26 cellular contexts compared by ENCODE assay signal in the genomic region with DNA sequence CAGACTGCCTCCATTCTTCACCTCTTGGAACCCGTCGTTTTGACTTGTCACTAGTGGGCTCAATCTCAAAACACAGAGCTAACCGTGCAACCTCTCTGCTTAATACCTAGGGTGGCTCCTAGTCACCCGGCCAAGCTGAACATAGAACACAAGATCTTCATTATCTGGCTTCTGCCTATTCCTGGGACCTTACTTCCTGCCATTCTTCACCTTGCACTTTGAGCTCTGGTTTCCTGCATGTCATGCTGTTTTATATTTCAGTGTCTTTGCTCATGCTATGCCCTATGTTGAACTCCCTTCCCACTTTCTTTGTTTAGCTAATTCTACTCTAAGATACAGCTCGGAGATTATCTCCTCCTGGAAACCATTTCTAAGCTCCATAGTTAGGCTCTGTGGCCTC. TPM values are rescaled to one million over a fixed set of nuclear protein-coding genes. Genes with fewer than 3 reads are reported as not detected.
DNase-seq lines count a peak whose midpoint lies in the region; ATAC-seq and TF ChIP-seq lines count a peak whose summit lies in the region.
"Had no signal": no experiment of that assay in that cellular context is flagged by ENCODE, and none has a peak within 500 bp of the region (broad histone marks: within the 10 kb centered on the region; RNA-seq: fewer than 3 reads in every experiment).

No MANE protein-coding gene starts in this region.

- H3K4me1 Mint-ChIP-seq in HFFc6 (ENCODE audit: low read depth), result peaks cover 42% of the 10 kb centered on the region

- peak; percentile 94 for ATAC-seq in left colon
- ATAC-seq in upper lobe of left lung (ENCODE audit: low FRiP score in 2 of 2), result no peak
- ATAC-seq in GM19328 (IDR thresholded peaks at IDR 0.05; ENCODE audit: unreplicated experiment), result no peak
- no peak for ATAC-seq in HG02642 (IDR thresholded peaks at IDR 0.05; ENCODE audit: poor library complexity, unreplicated experiment)
- ATAC-seq: activated CD8-positive, alpha-beta T cell treated with anti-CD3 and anti-CD28 coated beads for 36 hours; GM12878; lower lobe of right lung had no signal

- H3K4me1 ChIP-seq in prostate gland (replicated peaks) (peaks cover 2% of the 10 kb centered on the region), upper lobe of left lung (peaks cover 7 to 12% (median 9%) of the 10 kb centered on the region in 4 donors)
- H3K4me1 ChIP-seq: lower lobe of right lung, Peyer's patch, testis had no signal

- H3K36me3 Mint-ChIP-seq in HFFc6 (ENCODE audit: low read depth), result no peaks in the 10 kb centered on the region; the same call in 1 of the 2 replicates

- H3K27me3 Mint-ChIP-seq in HFFc6 (ENCODE audit: insufficient read depth), result no peaks in the 10 kb centered on the region

- H3K27ac Mint-ChIP-seq in HFFc6, result peak overlapping the region; percentile 3; the same call in 1 of the 2 replicates
- H3K27ac Mint-ChIP-seq: activated CD8-positive, alpha-beta T cell treated with anti-CD3 and anti-CD28 coated beads for 36 hours had no signal

- H3K36me3 ChIP-seq in prostate gland (no peaks in the 10 kb centered on the region), upper lobe of left lung (no peaks in the 10 kb centered on the region)
- H3K36me3 ChIP-seq: lower lobe of right lung had no signal

- no peak for TF ChIP-seq CTCF in HFFc6 (IDR thresholded peaks at IDR 0.05)
- TF ChIP-seq CTCF in prostate gland (IDR thresholded peaks at IDR 0.05), result no peak
- TF ChIP-seq CTCF in upper lobe of left lung (IDR thresholded peaks at IDR 0.05), result no peak

- 60% methylated on average over 5 of the region's 5 CpGs for WGBS in prostate gland
- WGBS in upper lobe of left lung, 2 donors, result 70 to 80% methylated on average over 5 of the region's 5 CpGs

- H3K27ac ChIP-seq in prostate gland (peak overlapping the region; percentile 28 to 32), upper lobe of left lung (no peak overlapping the region)
- H3K27ac ChIP-seq: lower lobe of right lung, SJSA1, testis had no signal

- intact Hi-C loops in left colon (cut with DNase I, micrococcal nuclease), result no loop called here
- intact Hi-C loops in prostate gland (cut with DNase I), result no loop called here

- no peak for DNase-seq in HFFc6
- peak; percentile 28 for DNase-seq in dermis blood vessel endothelial cell
- DNase-seq in left colon, result no peak
- no peak for DNase-seq in prostate gland (ENCODE audit: low spot score)
- no peak for DNase-seq in ecto neural progenitor cell (ENCODE audit: low spot score)
- DNase-seq in upper lobe of left lung, result no peak
- DNase-seq: activated CD4-positive, alpha-beta T cell treated with anti-CD3 and anti-CD28 coated beads for 1 hour; activated CD8-positive, alpha-beta T cell treated with anti-CD3 and anti-CD28 coated beads for 36 hours; activated gamma-delta T cell; activated T-cell treated with anti-CD3 and anti-CD28 coated beads for 4 hours; C1 segment of cervical spinal cord; KG1; lower lobe of right lung; NCI-H1436; NCI-H524; occipital lobe; Peyer's patch; stimulated activated CD4-positive, alpha-beta T cell treated with anti-CD3 and anti-CD28 coated beads, Interleukin-4, amount 100 ng/mL, for 24 hours; stimulated activated naive CD4-positive, alpha-beta T cell; T-helper 1 cell; testis had no signal

- no peak for TF ChIP-seq POLR2A in prostate gland (IDR thresholded peaks at IDR 0.05)
- TF ChIP-seq POLR2A in upper lobe of left lung (IDR thresholded peaks at IDR 0.05), result no peak

- no peak overlapping the region for H3K4me3 Mint-ChIP-seq in HFFc6
- H3K4me3 Mint-ChIP-seq: activated CD8-positive, alpha-beta T cell treated with anti-CD3 and anti-CD28 coated beads for 36 hours had no signal

- TF ChIP-seq EP300 in upper lobe of left lung (IDR thresholded peaks at IDR 0.05), result no peak

- H3K9me3 ChIP-seq in prostate gland (no peaks in the 10 kb centered on the region), upper lobe of left lung (no peaks in the 10 kb centered on the region)
- H3K9me3 ChIP-seq: lower lobe of right lung, Peyer's patch, SJSA1, testis had no signal

- H3K27me3 ChIP-seq in prostate gland (replicated peaks; ENCODE audit: insufficient read depth) (no peaks in the 10 kb centered on the region), upper lobe of left lung (no peaks in the 10 kb centered on the region)
- H3K27me3 ChIP-seq: Peyer's patch, SJSA1, testis had no signal

- no peak overlapping the region for H3K4me3 ChIP-seq in prostate gland
- no peak overlapping the region for H3K4me3 ChIP-seq in upper lobe of left lung
- H3K4me3 ChIP-seq: GM12878, lower lobe of right lung, Peyer's patch, SJSA1, testis had no signal

- H3K9me3 Mint-ChIP-seq in HFFc6, result no peaks in the 10 kb centered on the region
- H3K9me3 Mint-ChIP-seq: activated CD8-positive, alpha-beta T cell treated with anti-CD3 and anti-CD28 coated beads for 36 hours had no signal

RNA-seq across cellular contexts. Expression of a gene that starts 12.9 kb away (rescaled TPM):
- total RNA-seq in HFFc6 (2021; fragmentation: NEBNext Ultra II Directional; extraction: Animal tissue kit (Norgen Biotek cat#: 25700)), result 10 to 100 TPM; 10.3 to 21.8 (median 19.0) TPM
- 12.1 and 28.7 TPM in 2 replicates for total RNA-seq in dermis blood vessel endothelial cell
- total RNA-seq in left colon, result 10 to 100 TPM; 22.5 to 28.7 TPM
- total RNA-seq in prostate gland, result 10 to 100 TPM; 10.6 to 10.7 TPM
- 10 to 100 TPM in 5 of 6 donors, 1 to 10 TPM in 1; 8.9 to 27.4 (median 17.8) TPM for total RNA-seq in upper lobe of left lung

RNA-seq across cellular contexts. Expression of a gene that starts 32.8 kb away (rescaled TPM):
- total RNA-seq in HFFc6 (2021; fragmentation: NEBNext Ultra II Directional; extraction: Animal tissue kit (Norgen Biotek cat#: 25700)), result under 1 TPM in 2 of 6 experiments, not detected in 4; 0.39 to 0.57 TPM
- total RNA-seq in dermis blood vessel endothelial cell, result 0.34 TPM in 1 of 2 replicates, not detected in the other
- not detected for total RNA-seq in left colon
- 1 to 10 TPM in 1 of 2 donors, not detected in 1; 1.4 TPM for total RNA-seq in prostate gland
- total RNA-seq in upper lobe of left lung, result under 1 TPM in 2 of 6 donors, not detected in 4; 0.46 to 0.84 TPM
- total RNA-seq: activated CD8-positive, alpha-beta T cell treated with anti-CD3 and anti-CD28 coated beads for 36 hours; Daoy; GM12878; Peyer's patch had no signal

Comparison
In these comparisons a context has a peak if more than half of its experiments do, and no peak if none do; other contexts are left out.
1. H3K27ac ChIP-seq: peak in prostate gland (2 of 2); none in upper lobe of left lung (0 of 4).